ENCODE assay signal across 1 cellular context in the genomic region with DNA sequence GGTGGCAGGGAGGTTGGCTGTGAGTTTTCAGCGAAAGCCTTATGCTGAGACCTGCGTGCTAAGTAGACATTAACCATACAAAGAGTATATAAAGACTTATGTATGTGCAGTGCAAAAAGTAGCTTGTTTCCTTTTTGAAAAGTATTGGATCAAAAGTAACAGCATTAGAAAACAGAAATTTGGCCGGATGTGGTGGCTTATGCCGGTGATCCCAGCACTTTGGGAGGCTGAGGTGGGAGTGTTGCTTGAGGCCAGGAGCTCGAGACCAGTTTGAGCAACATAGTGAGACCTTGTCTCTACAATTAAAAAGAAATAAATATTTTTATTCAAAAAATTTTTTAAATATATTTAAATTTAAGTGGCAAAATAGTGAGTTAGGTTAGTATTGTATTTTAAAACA.
TF ChIP-seq lines count a peak whose summit lies in the region.

No MANE protein-coding gene starts in this region.

TF ChIP-seq in A549, 52 proteins besides CTCF, POLR2A, EP300 and RAD21 (continued from another document):
- TF ChIP-seq, protein P1, sequence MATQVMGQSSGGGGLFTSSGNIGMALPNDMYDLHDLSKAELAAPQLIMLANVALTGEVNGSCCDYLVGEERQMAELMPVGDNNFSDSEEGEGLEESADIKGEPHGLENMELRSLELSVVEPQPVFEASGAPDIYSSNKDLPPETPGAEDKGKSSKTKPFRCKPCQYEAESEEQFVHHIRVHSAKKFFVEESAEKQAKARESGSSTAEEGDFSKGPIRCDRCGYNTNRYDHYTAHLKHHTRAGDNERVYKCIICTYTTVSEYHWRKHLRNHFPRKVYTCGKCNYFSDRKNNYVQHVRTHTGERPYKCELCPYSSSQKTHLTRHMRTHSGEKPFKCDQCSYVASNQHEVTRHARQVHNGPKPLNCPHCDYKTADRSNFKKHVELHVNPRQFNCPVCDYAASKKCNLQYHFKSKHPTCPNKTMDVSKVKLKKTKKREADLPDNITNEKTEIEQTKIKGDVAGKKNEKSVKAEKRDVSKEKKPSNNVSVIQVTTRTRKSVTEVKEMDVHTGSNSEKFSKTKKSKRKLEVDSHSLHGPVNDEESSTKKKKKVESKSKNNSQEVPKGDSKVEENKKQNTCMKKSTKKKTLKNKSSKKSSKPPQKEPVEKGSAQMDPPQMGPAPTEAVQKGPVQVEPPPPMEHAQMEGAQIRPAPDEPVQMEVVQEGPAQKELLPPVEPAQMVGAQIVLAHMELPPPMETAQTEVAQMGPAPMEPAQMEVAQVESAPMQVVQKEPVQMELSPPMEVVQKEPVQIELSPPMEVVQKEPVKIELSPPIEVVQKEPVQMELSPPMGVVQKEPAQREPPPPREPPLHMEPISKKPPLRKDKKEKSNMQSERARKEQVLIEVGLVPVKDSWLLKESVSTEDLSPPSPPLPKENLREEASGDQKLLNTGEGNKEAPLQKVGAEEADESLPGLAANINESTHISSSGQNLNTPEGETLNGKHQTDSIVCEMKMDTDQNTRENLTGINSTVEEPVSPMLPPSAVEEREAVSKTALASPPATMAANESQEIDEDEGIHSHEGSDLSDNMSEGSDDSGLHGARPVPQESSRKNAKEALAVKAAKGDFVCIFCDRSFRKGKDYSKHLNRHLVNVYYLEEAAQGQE (IDR thresholded peaks at IDR 0.05): no peak
- no peak for TF ChIP-seq CHD2 (IDR thresholded peaks at IDR 0.05; ENCODE audit: low read length, partially characterized antibody)
- no peak for TF ChIP-seq FOSL2 (IDR thresholded peaks at IDR 0.05)
- no peak for TF ChIP-seq FOSL2 (CRISPR knock-in tag; IDR thresholded peaks at IDR 0.05)
- no peak for TF ChIP-seq FOSB (CRISPR knock-in tag; IDR thresholded peaks at IDR 0.05)
- no peak for TF ChIP-seq ZSCAN20 (CRISPR knock-in tag; IDR thresholded peaks at IDR 0.05)
- no peak for TF ChIP-seq BHLHE40 (IDR thresholded peaks at IDR 0.05; ENCODE audit: low read depth, low read length)
